In genomic region chr10:77501152-77501845, GRCh38 we compare ENCODE assay signal across 9 cellular contexts.
DNase-seq lines count a peak whose midpoint lies in the region; ATAC-seq and TF ChIP-seq lines count a peak whose summit lies in the region.
"Had no signal": no experiment of that assay in that cellular context is flagged by ENCODE, and none has a peak within 500 bp of the region (broad histone marks: within the 10 kb centered on the region; RNA-seq: fewer than 3 reads in every experiment).

No MANE protein-coding gene starts in this region.

- DNase-seq in prostate gland (ENCODE audit: low spot score): no peak
- DNase-seq in NCI-H345 treated with DMSO at 0.1 percent for 48 hours (lab: John Stamatoyannopoulos, UW; ENCODE audit: unreplicated experiment): no peak
- no peak for DNase-seq in WERI-Rb-1
- DNase-seq: lower lobe of right lung had no signal

- TF ChIP-seq CTCF in prostate gland (IDR thresholded peaks at IDR 0.05): no peak
- no peak for TF ChIP-seq CTCF in WERI-Rb-1 (IDR thresholded peaks at IDR 0.05; ENCODE audit: low read depth, low read length)

- H3K4me1 ChIP-seq in prostate gland (replicated peaks): peaks cover 4% of the 10 kb centered on the region

- H3K27ac ChIP-seq in cingulate gyrus (ENCODE audit: low read depth, low read length) (peak overlapping the region; percentile 57), prostate gland (peak overlapping the region; percentile 6 to 13), WERI-Rb-1 (no peak overlapping the region)
- H3K27ac ChIP-seq: lower lobe of right lung had no signal

- no peak for TF ChIP-seq POLR2A in prostate gland (IDR thresholded peaks at IDR 0.05)

- intact Hi-C loops in prostate gland (cut with DNase I): no loop called here

- H3K27me3 ChIP-seq in prostate gland (replicated peaks; ENCODE audit: insufficient read depth) (no peaks in the 10 kb centered on the region), WERI-Rb-1 (ENCODE audit: insufficient read depth, low read depth, severe bottlenecking) (no peaks in the 10 kb centered on the region)

- peak; percentile 15 for ATAC-seq in GM18498 (IDR thresholded peaks at IDR 0.05; ENCODE audit: unreplicated experiment)
- ATAC-seq in HG03520 (IDR thresholded peaks at IDR 0.05; ENCODE audit: unreplicated experiment): peak; percentile 18
- no peak for ATAC-seq in HG03025 (IDR thresholded peaks at IDR 0.05; ENCODE audit: low FRiP score, unreplicated experiment)
- ATAC-seq in GM18873 (IDR thresholded peaks at IDR 0.05; ENCODE audit: low FRiP score, unreplicated experiment): no peak

- H3K36me3 ChIP-seq in prostate gland: no peaks in the 10 kb centered on the region
- no peaks in the 10 kb centered on the region for H3K36me3 ChIP-seq in WERI-Rb-1
- H3K36me3 ChIP-seq: lower lobe of right lung had no signal

- H3K4me3 ChIP-seq in prostate gland (no peak overlapping the region), WERI-Rb-1 (ENCODE audit: low read depth, low read length) (no peak overlapping the region)
- H3K4me3 ChIP-seq: lower lobe of right lung had no signal

- WGBS in prostate gland: 32% methylated on average over 7 of the region's 7 CpGs

- H3K9me3 ChIP-seq in prostate gland: no peaks in the 10 kb centered on the region
- no peaks in the 10 kb centered on the region for H3K9me3 ChIP-seq in WERI-Rb-1 (ENCODE audit: severe bottlenecking)
- H3K9me3 ChIP-seq: lower lobe of right lung had no signal

Comparison
In these comparisons a context has a peak if more than half of its experiments do, and no peak if none do; other contexts are left out.
1. ATAC-seq: peak in GM18498 (single experiment) and HG03520 (single experiment); none in HG03025 (single experiment) and GM18873 (single experiment).